1 cellular context compared by ENCODE assay signal in genomic region chr9:35746583-35746982, GRCh38.
TF ChIP-seq lines count a peak whose summit lies in the region.

No MANE protein-coding gene starts in this region.

TF ChIP-seq in endothelial cell of umbilical vein, 7 proteins besides CTCF, POLR2A, EP300 and RAD21:
- no peak for TF ChIP-seq EZH2 (IDR thresholded peaks at IDR 0.05; ENCODE audit: borderline replicate concordance, low read depth, low read length, severe bottlenecking)
- TF ChIP-seq JUN (IDR thresholded peaks at IDR 0.05; ENCODE audit: borderline replicate concordance, insufficient read depth, insufficient read length, low read depth) = no peak
- no peak for TF ChIP-seq POLR2AphosphoS5 (IDR thresholded peaks at IDR 0.05; ENCODE audit: insufficient read depth, low read depth, low read length)
- no peak for TF ChIP-seq MYC (IDR thresholded peaks at IDR 0.05; ENCODE audit: low read depth, low read length)
- TF ChIP-seq FOS (IDR thresholded peaks at IDR 0.05; ENCODE audit: borderline replicate concordance, insufficient read depth, low read length) = no peak
- TF ChIP-seq GATA2 (IDR thresholded peaks at IDR 0.05; ENCODE audit: insufficient read depth, insufficient read length, low read depth, low read length) = no peak
- TF ChIP-seq, protein P1, sequence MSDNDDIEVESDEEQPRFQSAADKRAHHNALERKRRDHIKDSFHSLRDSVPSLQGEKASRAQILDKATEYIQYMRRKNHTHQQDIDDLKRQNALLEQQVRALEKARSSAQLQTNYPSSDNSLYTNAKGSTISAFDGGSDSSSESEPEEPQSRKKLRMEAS (IDR thresholded peaks at IDR 0.05; ENCODE audit: insufficient read depth, insufficient read length) = no peak
